ENCODE assay signal across 2 cellular contexts in genomic region chr19:10452726-10453620, GRCh38.
TF ChIP-seq lines count a peak whose summit lies in the region.

No MANE protein-coding gene starts in this region.

TF ChIP-seq in SK-N-SH, 30 proteins besides CTCF, POLR2A, EP300 and RAD21:
- no peak for TF ChIP-seq MAX (IDR thresholded peaks at IDR 0.05; ENCODE audit: low read depth)
- no peak for TF ChIP-seq FOSL2 (IDR thresholded peaks at IDR 0.05; ENCODE audit: borderline replicate concordance, low read depth)
- no peak for TF ChIP-seq USF1 (IDR thresholded peaks at IDR 0.05; ENCODE audit: borderline replicate concordance, low read depth)
- no peak for TF ChIP-seq YY1 (IDR thresholded peaks at IDR 0.05; ENCODE audit: low read depth)
- TF ChIP-seq NRF1 (IDR thresholded peaks at IDR 0.05; ENCODE audit: low read depth, low read length), result no peak
- no peak for TF ChIP-seq TCF12 (IDR thresholded peaks at IDR 0.05)
- no peak for TF ChIP-seq EZH2phosphoT487 (IDR thresholded peaks at IDR 0.05; ENCODE audit: borderline replicate concordance, low read depth)
- no peak for TF ChIP-seq GABPA (IDR thresholded peaks at IDR 0.05; ENCODE audit: low read depth)
- TF ChIP-seq POLR2AphosphoS5 (IDR thresholded peaks at IDR 0.05; ENCODE audit: low read depth, low read length), result no peak
- no peak for TF ChIP-seq MEF2A (IDR thresholded peaks at IDR 0.05; ENCODE audit: borderline replicate concordance, low read depth)
- no peak for TF ChIP-seq ZBTB33 (IDR thresholded peaks at IDR 0.05; ENCODE audit: borderline replicate concordance, low read depth)
- no peak for TF ChIP-seq NFIC (IDR thresholded peaks at IDR 0.05; ENCODE audit: borderline replicate concordance)
- no peak for TF ChIP-seq MXI1 (IDR thresholded peaks at IDR 0.05; ENCODE audit: low read depth, low read length)
- TF ChIP-seq JUND (IDR thresholded peaks at IDR 0.05), result no peak
- no peak for TF ChIP-seq SMC3 (IDR thresholded peaks at IDR 0.05; ENCODE audit: low read depth, low read length)
- no peak for TF ChIP-seq TAF1 (IDR thresholded peaks at IDR 0.05; ENCODE audit: borderline replicate concordance, low read depth, low read length)
- no peak for TF ChIP-seq RCOR1 (IDR thresholded peaks at IDR 0.05; ENCODE audit: low read length)
- TF ChIP-seq FOXM1 (IDR thresholded peaks at IDR 0.05; ENCODE audit: low read depth), result no peak

TF ChIP-seq in SK-N-SH treated with all-trans-retinoic acid at 6 μM for 48 hours, 23 proteins besides CTCF, POLR2A, EP300 and RAD21:
- TF ChIP-seq ZFP30 (CRISPR knock-in tag; IDR thresholded peaks at IDR 0.05) (no peak), TCF4 (CRISPR knock-in tag; IDR thresholded peaks at IDR 0.05; ENCODE audit: borderline replicate concordance) (no peak), RARB (CRISPR knock-in tag; IDR thresholded peaks at IDR 0.05) (no peak), OSR1 (CRISPR knock-in tag; IDR thresholded peaks at IDR 0.05) (no peak), SNAI2 (CRISPR knock-in tag; IDR thresholded peaks at IDR 0.05) (no peak), ZNF70 (CRISPR knock-in tag; IDR thresholded peaks at IDR 0.05) (no peak), ISL1 (CRISPR knock-in tag; IDR thresholded peaks at IDR 0.05) (no peak)
TF ChIP-seq in SK-N-SH treated with all-trans-retinoic acid at 6 μM for 48 hours: peak in this region for 0.
